In genomic region chr3:131794766-131795381, GRCh38 we compare ENCODE assay signal across 8 cellular contexts.
DNase-seq lines count a peak whose midpoint lies in the region; ATAC-seq and TF ChIP-seq lines count a peak whose summit lies in the region.

No MANE protein-coding gene starts in this region.

- H3K27me3 Mint-ChIP-seq in activated T-cell treated with anti-CD3 and anti-CD28 coated beads, Interleukin-2, amount 50 U/mL, for 72 hours (ENCODE audit: low read depth), result peaks cover 35% of the 10 kb centered on the region

- no peak overlapping the region for H3K4me3 Mint-ChIP-seq in activated T-cell treated with anti-CD3 and anti-CD28 coated beads, Interleukin-2, amount 50 U/mL, for 72 hours

- H3K36me3 Mint-ChIP-seq in activated T-cell treated with anti-CD3 and anti-CD28 coated beads, Interleukin-2, amount 50 U/mL, for 72 hours (ENCODE audit: insufficient read depth in 2 of 2), result no peaks in the 10 kb centered on the region

- H3K4me1 ChIP-seq in heart left ventricle, result peaks cover 0 to 34% (median 3%) of the 10 kb centered on the region in 12 donors

- no peak for TF ChIP-seq POLR2A in heart left ventricle (IDR thresholded peaks at IDR 0.05)

- 33 to 42% (median 39%) methylated on average over 5 of the region's 5 CpGs for WGBS in heart left ventricle, 4 donors

- no peak overlapping the region for H3K27ac Mint-ChIP-seq in activated T-cell treated with anti-CD3 and anti-CD28 coated beads, Interleukin-2, amount 50 U/mL, for 72 hours

- TF ChIP-seq CTCF in heart left ventricle (IDR thresholded peaks at IDR 0.05), result peak; percentile 67 to 90 (median 84)

- H3K4me1 Mint-ChIP-seq in activated T-cell treated with anti-CD3 and anti-CD28 coated beads, Interleukin-2, amount 50 U/mL, for 72 hours (ENCODE audit: low read depth), result peaks cover 9% of the 10 kb centered on the region

- ATAC-seq in GM18498 (IDR thresholded peaks at IDR 0.05; ENCODE audit: unreplicated experiment), result peak; percentile 74
- peak; percentile 54 for ATAC-seq in HG02938 (IDR thresholded peaks at IDR 0.05; ENCODE audit: unreplicated experiment)
- ATAC-seq in activated T-cell treated with anti-CD3 and anti-CD28 coated beads, Interleukin-2, amount 50 U/mL, for 72 hours (replicated peaks in 1 of 2), result peak; percentile 60 to 75
- ATAC-seq in heart left ventricle, result peak in 3 of 4 donors; percentile 77 to 83 (median 80)

- peaks cover 0 to 5% (median 0%) of the 10 kb centered on the region in 9 donors for H3K27me3 ChIP-seq in heart left ventricle

- H3K36me3 ChIP-seq in heart left ventricle, result no peaks in the 10 kb centered on the region

- peak; percentile 41 for DNase-seq in CMK (ENCODE audit: low read depth)
- DNase-seq in NCI-H2029 treated with DMSO at 0.1 percent for 48 hours (lab: John Stamatoyannopoulos, UW), result peak; percentile 5
- peak; percentile 28 to 40 for DNase-seq in activated T-cell treated with anti-CD3 and anti-CD28 coated beads, Interleukin-2, amount 50 U/mL, for 72 hours
- peak in 2 of 5 donors; percentile 20 to 24 for DNase-seq in heart left ventricle
- DNase-seq in pulmonary artery endothelial cell (ENCODE audit: low read depth, low spot score), result peak; percentile 11
- DNase-seq in effector CD4-positive, alpha-beta T cell, result no peak

- no peaks in the 10 kb centered on the region for H3K9me3 ChIP-seq in heart left ventricle

- no peak overlapping the region for H3K4me3 ChIP-seq in heart left ventricle

- intact Hi-C loops in heart left ventricle (cut with DNase I), result loop anchor here in 9 of 10 donors (1.0 to 10.0 kb wide), 4 partner anchors 234 to 740 kb away; no protein-coding TSS in a partner anchor

- H3K9me3 Mint-ChIP-seq in activated T-cell treated with anti-CD3 and anti-CD28 coated beads, Interleukin-2, amount 50 U/mL, for 72 hours, result no peaks in the 10 kb centered on the region

- no peak overlapping the region for H3K27ac ChIP-seq in heart left ventricle
